1 cellular context compared by ENCODE assay signal in genomic region chr20:41150664-41151063, GRCh38.
TF ChIP-seq lines count a peak whose summit lies in the region.

No MANE protein-coding gene starts in this region.

TF ChIP-seq in IMR-90, 13 proteins besides CTCF, POLR2A, EP300 and RAD21 (continued from another document):
- TF ChIP-seq, protein P1, sequence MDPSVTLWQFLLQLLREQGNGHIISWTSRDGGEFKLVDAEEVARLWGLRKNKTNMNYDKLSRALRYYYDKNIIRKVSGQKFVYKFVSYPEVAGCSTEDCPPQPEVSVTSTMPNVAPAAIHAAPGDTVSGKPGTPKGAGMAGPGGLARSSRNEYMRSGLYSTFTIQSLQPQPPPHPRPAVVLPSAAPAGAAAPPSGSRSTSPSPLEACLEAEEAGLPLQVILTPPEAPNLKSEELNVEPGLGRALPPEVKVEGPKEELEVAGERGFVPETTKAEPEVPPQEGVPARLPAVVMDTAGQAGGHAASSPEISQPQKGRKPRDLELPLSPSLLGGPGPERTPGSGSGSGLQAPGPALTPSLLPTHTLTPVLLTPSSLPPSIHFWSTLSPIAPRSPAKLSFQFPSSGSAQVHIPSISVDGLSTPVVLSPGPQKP (IDR thresholded peaks at IDR 0.05; ENCODE audit: borderline replicate concordance, low read depth, low read length) = no peak
- no peak for TF ChIP-seq CEBPB (IDR thresholded peaks at IDR 0.05; ENCODE audit: low read depth, low read length)
